In genomic region chr1:204829133-204829532, GRCh38 we compare ENCODE assay signal across 1 cellular context.
TF ChIP-seq lines count a peak whose summit lies in the region.

No MANE protein-coding gene starts in this region.

TF ChIP-seq in GM23338, 12 proteins besides CTCF, POLR2A, EP300 and RAD21 (continued from another document):
- no peak for TF ChIP-seq ZNF462 (CRISPR knock-in tag; IDR thresholded peaks at IDR 0.05)
- TF ChIP-seq REST (IDR thresholded peaks at IDR 0.05; ENCODE audit: unreplicated experiment) = no peak
- no peak for TF ChIP-seq POLR2AphosphoS5 (IDR thresholded peaks at IDR 0.05; ENCODE audit: low read depth)
- TF ChIP-seq NANOG (IDR thresholded peaks at IDR 0.05; ENCODE audit: borderline replicate concordance) = no peak
